Comparison of ENCODE assay signal across 12 cellular contexts in the genomic region with DNA sequence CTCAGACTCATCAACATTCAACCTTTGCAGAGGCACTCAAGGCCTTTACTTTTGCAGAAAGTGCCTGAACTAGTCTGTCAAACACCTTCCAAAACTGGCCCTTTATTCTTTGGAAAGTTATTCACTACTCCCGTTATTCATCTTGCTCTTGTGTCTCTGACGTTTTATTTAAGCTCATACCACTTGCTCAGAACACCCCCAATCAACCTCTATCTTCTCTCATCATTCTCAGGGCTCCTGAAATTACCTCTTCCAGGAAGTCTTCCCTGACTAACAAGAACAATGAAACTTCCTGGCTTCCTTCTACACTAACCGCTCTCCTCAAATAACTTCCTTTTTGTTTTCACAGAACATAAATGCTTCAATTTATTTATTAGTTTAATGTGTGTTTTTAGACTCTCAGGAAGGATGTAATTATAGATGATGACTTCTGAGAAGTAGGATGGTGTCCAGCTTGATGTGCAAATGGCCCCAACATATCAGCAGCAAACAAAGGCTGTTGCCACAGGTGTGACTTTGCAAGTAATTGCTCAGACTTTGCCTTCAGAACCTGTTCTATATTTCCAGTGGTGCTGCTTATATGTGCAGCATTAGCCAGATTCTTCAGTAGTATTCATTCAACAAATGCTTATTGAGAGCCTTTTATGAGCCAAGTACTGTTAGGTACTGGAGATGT. TPM values are rescaled to one million over a fixed set of nuclear protein-coding genes. Genes with fewer than 3 reads are reported as not detected.
DNase-seq lines count a peak whose midpoint lies in the region; ATAC-seq and TF ChIP-seq lines count a peak whose summit lies in the region.
"Had no signal": no experiment of that assay in that cellular context is flagged by ENCODE, and none has a peak within 500 bp of the region (broad histone marks: within the 10 kb centered on the region; RNA-seq: fewer than 3 reads in every experiment).

No MANE protein-coding gene starts in this region.

- no peak overlapping the region for H3K4me3 Mint-ChIP-seq in activated naive CD4-positive, alpha-beta T cell treated with anti-CD3 and anti-CD28 coated beads, Interleukin-2, amount 10 ng/mL, durations not matched to agents 7 days and 5 days
- H3K4me3 Mint-ChIP-seq in activated naive CD4-positive, alpha-beta T cell treated with anti-CD3 and anti-CD28 coated beads for 36 hours = no peak overlapping the region
- peak overlapping the region; percentile 52 for H3K4me3 Mint-ChIP-seq in activated CD8-positive, alpha-beta T cell treated with anti-CD3 and anti-CD28 coated beads, Interleukin-2, amount 10 ng/mL, durations not matched to agents 7 days and 5 days
- H3K4me3 Mint-ChIP-seq in stimulated activated naive CD8-positive, alpha-beta T cell treated with anti-CD3 and anti-CD28 coated beads, Interleukin-15, Interleukin-2, amounts not matched to agents 100 ng/mL and 50 ng/mL, for 24 hours = no peak overlapping the region

- no peak overlapping the region for H4K8ac ChIP-seq in IMR-90 (ENCODE audit: low read depth in 2 of 2, low read length in 2 of 2)

- H4K20me1 ChIP-seq in IMR-90 (ENCODE audit: insufficient read depth, low read length) = no peaks in the 10 kb centered on the region

- dilution Hi-C loops in IMR-90 (cut with HindIII; ENCODE audit: low sequenced_read_pairs, unreplicated experiment) = no loop called here

- ATAC-seq in IMR-90 (ENCODE audit: low read depth) (no peak), HG03571 (IDR thresholded peaks at IDR 0.05; ENCODE audit: unreplicated experiment) (no peak), GM18517 (IDR thresholded peaks at IDR 0.05; ENCODE audit: unreplicated experiment) (no peak)
- peak; percentile 21 for ATAC-seq in activated CD8-positive, alpha-beta T cell treated with anti-CD3 and anti-CD28 coated beads, Interleukin-2, amount 10 ng/mL, durations not matched to agents 7 days and 5 days

- no peak overlapping the region for H3K9ac ChIP-seq in IMR-90 (ENCODE audit: low read depth, low read length)
- H3K9ac ChIP-seq: parathyroid adenoma had no signal

- intact Hi-C loops in activated naive CD4-positive, alpha-beta T cell treated with anti-CD3 and anti-CD28 coated beads for 36 hours (cut with micrococcal nuclease) = no loop called here
- intact Hi-C loops in IMR-90 (cut with micrococcal nuclease) = no loop called here

- POLR2A ChIA-PET in IMR-90 (lab: Charles Lee; ENCODE audit: unreplicated experiment) = no interaction called here
- POLR2A ChIA-PET in activated CD8-positive, alpha-beta T cell treated with anti-CD3 and anti-CD28 coated beads, Interleukin-2, amount 10 ng/mL, durations not matched to agents 7 days and 5 days (lab: Charles Lee) = interaction anchor here (0.8 to 0.9 kb wide), 3 partner anchors 15 to 39 kb away, joined by 3 read pairs; no protein-coding TSS in a partner anchor

- no peaks in the 10 kb centered on the region for H3K79me1 ChIP-seq in IMR-90 (ENCODE audit: low read depth in 1 of 2, low read length in 2 of 2)

- no peak overlapping the region for H3K27ac ChIP-seq in IMR-90 (ENCODE audit: insufficient read depth, low read length)
- H3K27ac ChIP-seq: parathyroid adenoma had no signal

- H2BK15ac ChIP-seq in IMR-90 (ENCODE audit: low read depth, low read length) = no peak overlapping the region

- WGBS in IMR-90 (ENCODE audit: extremely low coverage in 2 of 2, insufficient read length in 1 of 2), 2 experiments = 100% methylated on average over 2 of the region's 3 CpGs; no CpG with 5 or more reads in 1 of the 2 experiments

- TF ChIP-seq RAD21 in IMR-90 (IDR thresholded peaks at IDR 0.05; ENCODE audit: low read length) = no peak

- H3K4ac ChIP-seq in IMR-90 (ENCODE audit: low read depth, low read length) = 0 out of 2 replicates have a peak overlapping the region, but pooled peaks have one; percentile 57

- H3K23ac ChIP-seq in IMR-90 (ENCODE audit: low read depth, low read length) = no peak overlapping the region

- no peak overlapping the region for H2BK20ac ChIP-seq in IMR-90 (ENCODE audit: low read depth, low read length)

- peaks cover 12% of the 10 kb centered on the region for H3K9me3 Mint-ChIP-seq in activated naive CD4-positive, alpha-beta T cell treated with anti-CD3 and anti-CD28 coated beads, Interleukin-2, amount 10 ng/mL, durations not matched to agents 7 days and 5 days
- peaks cover 2% of the 10 kb centered on the region for H3K9me3 Mint-ChIP-seq in activated naive CD4-positive, alpha-beta T cell treated with anti-CD3 and anti-CD28 coated beads for 36 hours
- peaks cover 7% of the 10 kb centered on the region for H3K9me3 Mint-ChIP-seq in activated CD8-positive, alpha-beta T cell treated with anti-CD3 and anti-CD28 coated beads, Interleukin-2, amount 10 ng/mL, durations not matched to agents 7 days and 5 days (ENCODE audit: insufficient read depth)
- peaks cover 6% of the 10 kb centered on the region for H3K9me3 Mint-ChIP-seq in stimulated activated naive CD8-positive, alpha-beta T cell treated with anti-CD3 and anti-CD28 coated beads, Interleukin-15, Interleukin-2, amounts not matched to agents 100 ng/mL and 50 ng/mL, for 24 hours

- H4K91ac ChIP-seq in IMR-90 (ENCODE audit: insufficient read depth, low read depth, low read length) = no peak overlapping the region

- H3K9me1 ChIP-seq in IMR-90 (ENCODE audit: insufficient read depth, low read length) = no peaks in the 10 kb centered on the region

- peaks cover 20% of the 10 kb centered on the region for H3K36me3 Mint-ChIP-seq in activated naive CD4-positive, alpha-beta T cell treated with anti-CD3 and anti-CD28 coated beads, Interleukin-2, amount 10 ng/mL, durations not matched to agents 7 days and 5 days
- peaks cover 18% of the 10 kb centered on the region for H3K36me3 Mint-ChIP-seq in activated naive CD4-positive, alpha-beta T cell treated with anti-CD3 and anti-CD28 coated beads for 36 hours (ENCODE audit: low read depth)
- H3K36me3 Mint-ChIP-seq in activated CD8-positive, alpha-beta T cell treated with anti-CD3 and anti-CD28 coated beads, Interleukin-2, amount 10 ng/mL, durations not matched to agents 7 days and 5 days (ENCODE audit: low read depth) = peaks cover 30% of the 10 kb centered on the region
- peaks cover 29% of the 10 kb centered on the region for H3K36me3 Mint-ChIP-seq in stimulated activated naive CD8-positive, alpha-beta T cell treated with anti-CD3 and anti-CD28 coated beads, Interleukin-15, Interleukin-2, amounts not matched to agents 100 ng/mL and 50 ng/mL, for 24 hours (ENCODE audit: low read depth)

- DNase-seq in activated naive CD4-positive, alpha-beta T cell treated with anti-CD3 and anti-CD28 coated beads, Interleukin-2, amount 10 ng/mL, durations not matched to agents 7 days and 5 days = no peak
- DNase-seq in activated naive CD4-positive, alpha-beta T cell treated with anti-CD3 and anti-CD28 coated beads for 36 hours = no peak
- no peak for DNase-seq in IMR-90
- DNase-seq in activated CD8-positive, alpha-beta T cell treated with anti-CD3 and anti-CD28 coated beads, Interleukin-2, amount 10 ng/mL, durations not matched to agents 7 days and 5 days = no peak
- DNase-seq: erythroblast; NCI-H1694; stimulated activated CD4-positive, alpha-beta T cell treated with anti-CD3 and anti-CD28 coated beads, Interleukin-2, amount 100 ng/mL, for 24 hours had no signal

- no peak for TF ChIP-seq CTCF in IMR-90 (conservative IDR thresholded peaks at IDR 0.05; ENCODE audit: low read depth, low read length)

- H3K14ac ChIP-seq in IMR-90 (replicated peaks; ENCODE audit: low read depth, low read length) = no peak overlapping the region

- BruUV-seq in IMR-90 (replicated peaks; lab: Mats Ljungman, UMichigan) = no TSS peak

- no peak overlapping the region for H3K4me2 ChIP-seq in IMR-90 (ENCODE audit: low read depth, low read length)

- H2AK5ac ChIP-seq in IMR-90 (ENCODE audit: low read depth, low read length) = 0 out of 2 replicates have a peak overlapping the region, but pooled peaks have one; percentile 25

- peaks cover 31% of the 10 kb centered on the region for H3K4me1 Mint-ChIP-seq in activated naive CD4-positive, alpha-beta T cell treated with anti-CD3 and anti-CD28 coated beads, Interleukin-2, amount 10 ng/mL, durations not matched to agents 7 days and 5 days
- peaks cover 20% of the 10 kb centered on the region for H3K4me1 Mint-ChIP-seq in activated naive CD4-positive, alpha-beta T cell treated with anti-CD3 and anti-CD28 coated beads for 36 hours (ENCODE audit: low read depth)
- peaks cover 41% of the 10 kb centered on the region for H3K4me1 Mint-ChIP-seq in activated CD8-positive, alpha-beta T cell treated with anti-CD3 and anti-CD28 coated beads, Interleukin-2, amount 10 ng/mL, durations not matched to agents 7 days and 5 days (ENCODE audit: low read depth)
- H3K4me1 Mint-ChIP-seq in stimulated activated naive CD8-positive, alpha-beta T cell treated with anti-CD3 and anti-CD28 coated beads, Interleukin-15, Interleukin-2, amounts not matched to agents 100 ng/mL and 50 ng/mL, for 24 hours (ENCODE audit: low read depth) = peaks cover 48% of the 10 kb centered on the region

- TF ChIP-seq POLR2A in IMR-90 (IDR thresholded peaks at IDR 0.05; ENCODE audit: low read depth, low read length) = no peak

- peak overlapping the region; percentile 64 for H3K27ac Mint-ChIP-seq in activated naive CD4-positive, alpha-beta T cell treated with anti-CD3 and anti-CD28 coated beads, Interleukin-2, amount 10 ng/mL, durations not matched to agents 7 days and 5 days
- H3K27ac Mint-ChIP-seq in activated naive CD4-positive, alpha-beta T cell treated with anti-CD3 and anti-CD28 coated beads for 36 hours = no peak overlapping the region
- H3K27ac Mint-ChIP-seq in activated CD8-positive, alpha-beta T cell treated with anti-CD3 and anti-CD28 coated beads, Interleukin-2, amount 10 ng/mL, durations not matched to agents 7 days and 5 days = peak overlapping the region; percentile 76
- peak overlapping the region; percentile 78 for H3K27ac Mint-ChIP-seq in stimulated activated naive CD8-positive, alpha-beta T cell treated with anti-CD3 and anti-CD28 coated beads, Interleukin-15, Interleukin-2, amounts not matched to agents 100 ng/mL and 50 ng/mL, for 24 hours

- in situ Hi-C loops in IMR-90 (cut with MboI; ENCODE audit: low sequenced_read_pairs) = no loop called here

- CTCF ChIA-PET in activated naive CD4-positive, alpha-beta T cell treated with anti-CD3 and anti-CD28 coated beads, Interleukin-2, amount 10 ng/mL, durations not matched to agents 7 days and 5 days (lab: Charles Lee) = interaction anchor here (1.1 to 3.2 kb wide), 4 partner anchors 15 to 60 kb away, joined by 3 to 18 read pairs (median 5); no protein-coding TSS in a partner anchor
- CTCF ChIA-PET in activated naive CD4-positive, alpha-beta T cell treated with anti-CD3 and anti-CD28 coated beads for 36 hours (lab: Charles Lee) = interaction anchor here (0.6 to 1.9 kb wide), 11 partner anchors 21 to 264 kb away, joined by 3 to 7 read pairs (median 3); no protein-coding TSS in a partner anchor
- CTCF ChIA-PET in IMR-90 (lab: Yijun Ruan, JAX) = interaction anchor here (1.1 kb wide), 1 partner anchor 57 kb away, joined by 3 read pairs; no protein-coding TSS in a partner anchor
- CTCF ChIA-PET in activated CD8-positive, alpha-beta T cell treated with anti-CD3 and anti-CD28 coated beads, Interleukin-2, amount 10 ng/mL, durations not matched to agents 7 days and 5 days (lab: Charles Lee) = interaction anchor here (0.7 to 3.1 kb wide), 9 partner anchors 16 to 245 kb away, joined by 3 to 14 read pairs (median 5); a partner anchor contains a TSS

- H3K9me3 ChIP-seq in IMR-90 (ENCODE audit: control insufficient read depth, insufficient read depth, low read length) = no peaks in the 10 kb centered on the region

- H3K4me1 ChIP-seq in IMR-90 (ENCODE audit: control insufficient read depth, insufficient read depth, low read length) = peaks cover 8% of the 10 kb centered on the region; the same call in 1 of the 2 replicates
- H3K4me1 ChIP-seq: parathyroid adenoma had no signal

- no peaks in the 10 kb centered on the region for H3K27me3 Mint-ChIP-seq in activated naive CD4-positive, alpha-beta T cell treated with anti-CD3 and anti-CD28 coated beads, Interleukin-2, amount 10 ng/mL, durations not matched to agents 7 days and 5 days
- no peaks in the 10 kb centered on the region for H3K27me3 Mint-ChIP-seq in activated naive CD4-positive, alpha-beta T cell treated with anti-CD3 and anti-CD28 coated beads for 36 hours (ENCODE audit: low read depth)
- peaks cover 6% of the 10 kb centered on the region for H3K27me3 Mint-ChIP-seq in activated CD8-positive, alpha-beta T cell treated with anti-CD3 and anti-CD28 coated beads, Interleukin-2, amount 10 ng/mL, durations not matched to agents 7 days and 5 days (ENCODE audit: low read depth)
- H3K27me3 Mint-ChIP-seq in stimulated activated naive CD8-positive, alpha-beta T cell treated with anti-CD3 and anti-CD28 coated beads, Interleukin-15, Interleukin-2, amounts not matched to agents 100 ng/mL and 50 ng/mL, for 24 hours = peaks cover 17% of the 10 kb centered on the region

- no peak overlapping the region for H3K18ac ChIP-seq in IMR-90 (ENCODE audit: low read depth, low read length)

- H2BK5ac ChIP-seq in IMR-90 (ENCODE audit: low read depth, low read length, poor library complexity, severe bottlenecking) = no peak overlapping the region

- no peak overlapping the region for H4K5ac ChIP-seq in IMR-90 (ENCODE audit: low read depth, low read length)

- no peaks in the 10 kb centered on the region for H3K36me3 ChIP-seq in IMR-90 (ENCODE audit: control insufficient read depth, insufficient read depth, low read length)

- no peak overlapping the region for H3K56ac ChIP-seq in IMR-90 (ENCODE audit: extremely low read depth, insufficient read depth, low read length)

- peak overlapping the region; percentile 8 for H2AK9ac ChIP-seq in IMR-90 (replicated peaks; ENCODE audit: low read depth, low read length, poor library complexity)

- H2AFZ ChIP-seq in IMR-90 (replicated peaks; ENCODE audit: low read length, poor library complexity) = no peak overlapping the region
- H2AFZ ChIP-seq: parathyroid adenoma had no signal

- H3K4me3 ChIP-seq in IMR-90 (ENCODE audit: insufficient read depth, low read depth, low read length) = no peak overlapping the region

- H3K27me3 ChIP-seq in IMR-90 (ENCODE audit: control insufficient read depth, insufficient read depth, low read length) = no peaks in the 10 kb centered on the region

- H2BK120ac ChIP-seq in IMR-90 (ENCODE audit: low read depth, low read length) = no peak overlapping the region

RNA-seq across cellular contexts. Expression of a gene that starts 22.8 kb away (rescaled TPM):
- total RNA-seq in activated naive CD4-positive, alpha-beta T cell treated with anti-CD3 and anti-CD28 coated beads for 36 hours = 10 to 100 TPM; 26.7 to 27.1 TPM
- total RNA-seq in IMR-90 (2012; rRNA removed) = 1.6 and 2.2 TPM in 2 replicates
- 3.0 and 3.9 TPM in 2 replicates for polyA plus RNA-seq in IMR-90 (2012; rRNA removed)
- 3.4 and 3.8 TPM in 2 replicates for polyA plus RNA-seq in IMR-90 (2012; cell fraction: cytosol; rRNA removed)
- polyA plus RNA-seq in IMR-90 (2012; cell fraction: nucleus; rRNA removed; ENCODE audit: low replicate concordance) = 5.1 and 5.2 TPM in 2 replicates
- total RNA-seq in activated CD8-positive, alpha-beta T cell treated with anti-CD3 and anti-CD28 coated beads, Interleukin-2, amount 10 ng/mL, durations not matched to agents 7 days and 5 days = 10 to 100 TPM; 31.3 to 32.6 TPM
- total RNA-seq: mammary epithelial cell had no signal
